17 cellular contexts compared by ENCODE assay signal in genomic region chr15:62997441-62997840, GRCh38. TPM values are rescaled to one million over a fixed set of nuclear protein-coding genes. Genes with fewer than 3 reads are reported as not detected.
A peak's percentile ranks its signal among the peaks of the same experiment; 100 is the strongest.
DNase-seq lines count a peak whose midpoint lies in the region; ATAC-seq and TF ChIP-seq lines count a peak whose summit lies in the region.
"Had no signal": no experiment of that assay in that cellular context is flagged by ENCODE, and none has a peak within 500 bp of the region (broad histone marks: within the 10 kb centered on the region; RNA-seq: fewer than 3 reads in every experiment).

No MANE protein-coding gene starts in this region.

- peaks cover 18% of the 10 kb centered on the region for H3K4me1 Mint-ChIP-seq in nephron
- H3K4me1 Mint-ChIP-seq: CD4-positive, CD25-positive, alpha-beta regulatory T cell had no signal

- no peaks in the 10 kb centered on the region for H4K20me1 ChIP-seq in PC-9 (ENCODE audit: insufficient read depth)
- H4K20me1 ChIP-seq: BLaER1 treated with 17β-estradiol and CSF1 and Interleukin-3, amounts not matched to agents 10 nM and 100 nM had no signal

- no peak for TF ChIP-seq POLR2A in testis (IDR thresholded peaks at IDR 0.05)

- H3K36me3 ChIP-seq in left ventricle myocardium inferior (no peaks in the 10 kb centered on the region), PC-9 (ENCODE audit: low read depth) (no peaks in the 10 kb centered on the region), testis (ENCODE audit: low read depth, missing control alignments) (no peaks in the 10 kb centered on the region)
- H3K36me3 ChIP-seq: BLaER1 treated with 17β-estradiol and CSF1 and Interleukin-3, amounts not matched to agents 10 nM and 100 nM had no signal

- BruUV-seq in PC-9 (replicated peaks; lab: Mats Ljungman, UMichigan) = no TSS peak

- intact Hi-C loops in left ventricle myocardium inferior (cut with micrococcal nuclease) = no loop called here
- intact Hi-C loops in Right ventricle myocardium superior (cut with DNase I) = no loop called here
- intact Hi-C loops in PC-9 (cut with micrococcal nuclease; ENCODE audit: unreplicated experiment) = loop anchor here (5.0 kb wide), 1 partner anchor 140 kb away; no protein-coding TSS in a partner anchor
- intact Hi-C loops in testis (cut with DNase I; ENCODE audit: low total_unique reads) = no loop called here

- peaks cover 23% of the 10 kb centered on the region; the same call in 1 of the 2 replicates for H3F3A ChIP-seq in PC-9 (ENCODE audit: insufficient read depth, low read depth)

- H3K4me1 ChIP-seq in left ventricle myocardium inferior (peaks cover 31% of the 10 kb centered on the region), PC-9 (replicated peaks; ENCODE audit: insufficient read depth) (peaks cover 44% of the 10 kb centered on the region), testis (peaks cover 4% of the 10 kb centered on the region)

- H3K27me3 ChIP-seq in left ventricle myocardium inferior (ENCODE audit: low read depth) (no peaks in the 10 kb centered on the region), PC-9 (ENCODE audit: insufficient read depth, low read depth) (no peaks in the 10 kb centered on the region), testis (no peaks in the 10 kb centered on the region)
- H3K27me3 ChIP-seq: BLaER1 treated with 17β-estradiol and CSF1 and Interleukin-3, amounts not matched to agents 10 nM and 100 nM had no signal

- no peak overlapping the region for H2AFZ ChIP-seq in PC-9
- H2AFZ ChIP-seq: GM23248 had no signal

- H3K4me2 ChIP-seq in PC-9 = peak overlapping the region; percentile 43; the same call in 1 of the 2 replicates
- H3K4me2 ChIP-seq: BLaER1 treated with 17β-estradiol and CSF1 and Interleukin-3, amounts not matched to agents 10 nM and 100 nM had no signal

- H3K9me3 ChIP-seq in left ventricle myocardium inferior (replicated peaks) (no peaks in the 10 kb centered on the region), PC-9 (ENCODE audit: insufficient read depth, low read depth) (no peaks in the 10 kb centered on the region), testis (no peaks in the 10 kb centered on the region)
- H3K9me3 ChIP-seq: BLaER1 treated with 17β-estradiol and CSF1 and Interleukin-3, amounts not matched to agents 10 nM and 100 nM had no signal

- no peak for ATAC-seq in Right ventricle myocardium superior (ENCODE audit: poor library complexity)
- no peak for ATAC-seq in HG03139 (IDR thresholded peaks at IDR 0.05; ENCODE audit: unreplicated experiment)
- ATAC-seq: GM12878, HCT116 had no signal

- H3K79me2 ChIP-seq in PC-9 (ENCODE audit: low read depth) = no peaks in the 10 kb centered on the region

- H3K4me3 ChIP-seq in left ventricle myocardium inferior (no peak overlapping the region), PC-9 (no peak overlapping the region), testis (no peak overlapping the region)
- H3K4me3 ChIP-seq: BLaER1 treated with 17β-estradiol and CSF1 and Interleukin-3, amounts not matched to agents 10 nM and 100 nM; GM12878; GM23248 had no signal

- H3K36me3 Mint-ChIP-seq in nephron (ENCODE audit: low read depth) = no peaks in the 10 kb centered on the region
- H3K36me3 Mint-ChIP-seq: CD4-positive, CD25-positive, alpha-beta regulatory T cell had no signal

- H3K9me3 Mint-ChIP-seq in nephron = no peaks in the 10 kb centered on the region
- H3K9me3 Mint-ChIP-seq: CD4-positive, CD25-positive, alpha-beta regulatory T cell had no signal

- no peak overlapping the region for H3K4me3 Mint-ChIP-seq in nephron
- H3K4me3 Mint-ChIP-seq: CD4-positive, CD25-positive, alpha-beta regulatory T cell had no signal

- CTCF ChIA-PET in PC-9 (lab: Charles Lee) = interaction anchor here (1.0 kb wide), 1 partner anchor 256 kb away, joined by 6 read pairs; no protein-coding TSS in a partner anchor

- no peaks in the 10 kb centered on the region for H3K27me3 Mint-ChIP-seq in nephron (ENCODE audit: low read depth)

- peak overlapping the region; percentile 45 to 79 (median 53) for H3K27ac Mint-ChIP-seq in nephron
- H3K27ac Mint-ChIP-seq: CD4-positive, CD25-positive, alpha-beta regulatory T cell had no signal

- TF ChIP-seq CTCF in left ventricle myocardium inferior (IDR thresholded peaks at IDR 0.05; ENCODE audit: borderline replicate concordance) (no peak), PC-9 (conservative IDR thresholded peaks at IDR 0.05) (no peak), nephron (IDR thresholded peaks at IDR 0.05; ENCODE audit: unreplicated experiment in 3 of 3) (no peak), testis (IDR thresholded peaks at IDR 0.05) (no peak)

- POLR2A ChIA-PET in PC-9 (lab: Charles Lee; ENCODE audit: unreplicated experiment) = no interaction called here

- 95 to 99% methylated on average over 3 of the region's 3 CpGs for WGBS in testis, 2 donors

- no peaks in the 10 kb centered on the region for H3K9me2 ChIP-seq in PC-9 (ENCODE audit: insufficient read depth)

- H3K27ac ChIP-seq in left ventricle myocardium inferior (replicated peaks) (peak overlapping the region; percentile 80), PC-9 (peak overlapping the region; percentile 84; the same call in 1 of the 2 replicates), testis (no peak overlapping the region)
- H3K27ac ChIP-seq: BLaER1 treated with 17β-estradiol and CSF1 and Interleukin-3, amounts not matched to agents 10 nM and 100 nM; GM23248 had no signal

- DNase-seq in left ventricle myocardium inferior (no peak), Right ventricle myocardium superior (no peak), PC-9 (no peak), renal cortical epithelial cell (ENCODE audit: low read depth) (peak; percentile 44), testis (no peak), activated gamma-delta T cell (lab: John Stamatoyannopoulos, UW) (no peak)
- DNase-seq: 8988T; ACHN; Calu3; CD4-positive, CD25-positive, alpha-beta regulatory T cell; DMS 273 treated with DMSO at 0.1 percent for 48 hours; GM23248 had no signal

RNA-seq across cellular contexts. Expression of gene TPM1, which starts 45.1 kb away (rescaled TPM):
- total RNA-seq in left ventricle myocardium inferior (12,604 TPM), Right ventricle myocardium superior (12,703 TPM), PC-9 (2021) (174 and 225 TPM in 2 replicates), renal cortical epithelial cell (1,733 and 1,925 TPM in 2 replicates), testis (100 to 1,000 TPM; 126 TPM)
- polyA plus RNA-seq in testis (ENCODE audit: insufficient read depth, low read depth, low replicate concordance) = 135 TPM

Comparison
In these comparisons a context has a peak if more than half of its experiments do, and no peak if none do; other contexts are left out.
1. H3K27ac ChIP-seq: peak in left ventricle myocardium inferior (single experiment) and PC-9 (single experiment); none in testis (0 of 2).